22 cellular contexts compared by ENCODE assay signal in genomic region chr4:76572224-76572623, GRCh38.
DNase-seq lines count a peak whose midpoint lies in the region; ATAC-seq and TF ChIP-seq lines count a peak whose summit lies in the region.
"Had no signal": no experiment of that assay in that cellular context is flagged by ENCODE, and none has a peak within 500 bp of the region (broad histone marks: within the 10 kb centered on the region; RNA-seq: fewer than 3 reads in every experiment).

No MANE protein-coding gene starts in this region.

- ATAC-seq in left ventricle myocardium superior (peak; percentile 56), left cardiac atrium (no peak), GM18870 (IDR thresholded peaks at IDR 0.05; ENCODE audit: unreplicated experiment) (no peak)
- ATAC-seq: GM12878, GM23338, HCT116, Panc1 had no signal

- H3K4me1 ChIP-seq in breast epithelium (peaks cover 0 to 13% of the 10 kb centered on the region in 2 donors), neural progenitor cell (peaks cover 12% of the 10 kb centered on the region)

- intact Hi-C loops in left ventricle myocardium superior (cut with micrococcal nuclease) (no loop called here), left cardiac atrium (cut with DNase I) (no loop called here), breast epithelium (cut with DNase I; ENCODE audit: low total_unique reads) (no loop called here)

- H3K4me3 Mint-ChIP-seq in neural progenitor cell = no peak overlapping the region
- H3K4me3 Mint-ChIP-seq: CD4-positive, alpha-beta memory T cell; GM23338 had no signal

- TF ChIP-seq POLR2A in breast epithelium (IDR thresholded peaks at IDR 0.05) = no peak

- H4K20me1 ChIP-seq in neural progenitor cell (ENCODE audit: low read depth) = peaks cover 40% of the 10 kb centered on the region

- DNase-seq in left ventricle myocardium superior (no peak), left cardiac atrium (no peak), breast epithelium (ENCODE audit: low spot score in 2 of 2) (no peak), neural progenitor cell (ENCODE audit: low spot score) (no peak), GM10266 (ENCODE audit: extremely low spot score) (no peak), C1 segment of cervical spinal cord (lab: John Stamatoyannopoulos, UW) (no peak)
- DNase-seq: Caco-2; CD4-positive, alpha-beta memory T cell; DMS 273 treated with DMSO at 0.1 percent for 48 hours; DMS79 treated with DMSO at 0.1 percent for 48 hours; Karpas-422; NCI-H1694; NCI-H2081; NCI-H2171; NCI-H524 treated with DMSO at 0.1 percent for 48 hours; NCI-H82 had no signal

- H3K9ac ChIP-seq in neural progenitor cell = no peak overlapping the region

- H3K36me3 ChIP-seq in breast epithelium (no peaks in the 10 kb centered on the region), neural progenitor cell (no peaks in the 10 kb centered on the region)
- H3K36me3 ChIP-seq: SJSA1 had no signal

- H3K27me3 ChIP-seq in breast epithelium (no peaks in the 10 kb centered on the region), neural progenitor cell (no peaks in the 10 kb centered on the region)
- H3K27me3 ChIP-seq: SJSA1 had no signal

- H3K9me3 Mint-ChIP-seq in neural progenitor cell = peaks cover 5% of the 10 kb centered on the region
- H3K9me3 Mint-ChIP-seq: GM23338 had no signal

- H2AFZ ChIP-seq in neural progenitor cell (replicated peaks) = no peak overlapping the region
- H2AFZ ChIP-seq: GM23338 had no signal

- H3K27ac ChIP-seq in breast epithelium (peak overlapping the region; percentile 2 to 85), neural progenitor cell (no peak overlapping the region)

- H3K9me3 ChIP-seq in breast epithelium = no peaks in the 10 kb centered on the region
- no peaks in the 10 kb centered on the region for H3K9me3 ChIP-seq in neural progenitor cell (ENCODE audit: low read depth)
- H3K9me3 ChIP-seq: Caco-2, SJSA1 had no signal

- H3K27me3 Mint-ChIP-seq in neural progenitor cell (ENCODE audit: insufficient read depth, low read depth) = no peaks in the 10 kb centered on the region

- H3K4me3 ChIP-seq in breast epithelium (no peak overlapping the region), neural progenitor cell (no peak overlapping the region)
- H3K4me3 ChIP-seq: GM12878, GM23338, SJSA1 had no signal

- H3K79me2 ChIP-seq in neural progenitor cell (ENCODE audit: low read depth) = peaks cover 4% of the 10 kb centered on the region

- H3K27ac Mint-ChIP-seq in neural progenitor cell = peak overlapping the region; percentile 26
- H3K27ac Mint-ChIP-seq: CD4-positive, alpha-beta memory T cell; GM23338 had no signal

- H3K4me2 ChIP-seq in neural progenitor cell = no peak overlapping the region
- H3K4me2 ChIP-seq: GM23338 had no signal

- peaks cover 38% of the 10 kb centered on the region for H3K4me1 Mint-ChIP-seq in neural progenitor cell
- H3K4me1 Mint-ChIP-seq: CD4-positive, alpha-beta memory T cell had no signal

- H3K36me3 Mint-ChIP-seq in neural progenitor cell = peaks cover 24% of the 10 kb centered on the region
- H3K36me3 Mint-ChIP-seq: CD4-positive, alpha-beta memory T cell had no signal

- H3F3A ChIP-seq in neural progenitor cell (ENCODE audit: low read depth) = peaks cover 4% of the 10 kb centered on the region

- TF ChIP-seq CTCF in breast epithelium (IDR thresholded peaks at IDR 0.05) (no peak), neural progenitor cell (IDR thresholded peaks at IDR 0.05) (no peak), GM10266 (IDR thresholded peaks at IDR 0.05; ENCODE audit: control insufficient read depth, insufficient read depth, low read depth, missing control alignments) (no peak)
